Comparison of ENCODE assay signal across 8 cellular contexts in the genomic region with DNA sequence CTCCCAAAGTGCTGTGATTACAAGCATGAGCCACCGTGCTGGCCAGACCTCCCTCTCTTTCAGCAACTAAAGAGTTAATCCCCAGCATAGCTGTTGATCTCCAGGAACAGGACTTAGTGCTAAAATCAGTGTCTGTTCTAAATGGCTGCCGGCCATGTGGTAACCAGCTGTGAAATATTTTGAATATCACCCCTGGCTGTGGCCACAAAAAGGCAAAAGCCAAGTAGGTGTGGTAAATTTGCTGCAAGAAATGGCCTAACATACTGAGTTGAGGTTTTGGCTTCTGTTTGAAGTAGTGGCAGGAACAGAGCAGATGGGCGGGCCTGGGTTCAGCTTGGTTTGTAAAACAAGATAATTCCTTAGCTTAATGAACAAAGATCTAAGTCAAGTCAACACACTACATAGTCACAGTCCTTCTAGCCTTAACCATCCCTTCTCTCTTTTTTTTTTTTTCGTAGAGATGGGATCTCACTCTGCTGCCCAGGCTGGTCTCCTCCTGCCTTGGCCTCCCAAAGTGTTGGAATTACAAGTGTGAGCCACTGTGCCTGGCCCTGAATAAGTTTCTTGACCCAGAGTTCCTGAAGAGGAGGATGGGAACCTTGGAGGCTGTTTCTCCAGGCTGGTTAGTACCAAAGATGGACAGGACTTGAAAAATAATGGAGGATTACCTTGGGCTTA. TPM values are rescaled to one million over a fixed set of nuclear protein-coding genes. Genes with fewer than 3 reads are reported as not detected.
DNase-seq lines count a peak whose midpoint lies in the region; ATAC-seq and TF ChIP-seq lines count a peak whose summit lies in the region.

No MANE protein-coding gene starts in this region.

- no peak for TF ChIP-seq CTCF in astrocyte of the spinal cord (IDR thresholded peaks at IDR 0.05; ENCODE audit: low read depth, low read length)
- TF ChIP-seq CTCF in mesothelial cell of epicardium (IDR thresholded peaks at IDR 0.05; ENCODE audit: unreplicated experiment), result no peak

- H3K4me3 Mint-ChIP-seq in mesothelial cell of epicardium, result no peak overlapping the region

- H3K27ac Mint-ChIP-seq in mesothelial cell of epicardium, result peak overlapping the region; percentile 11

- peak; percentile 61 for DNase-seq in NK-92 treated with Interleukin-12 subunit alpha and Interleukin-12 subunit beta, amount 100 ng/mL, for 24 hours (lab: John Stamatoyannopoulos, UW)
- no peak for DNase-seq in NK-92 (lab: John Stamatoyannopoulos, UW; ENCODE audit: unreplicated experiment)
- peak; percentile 84 for DNase-seq in RPMI8226
- peak; percentile 97 for DNase-seq in astrocyte of the spinal cord (ENCODE audit: low read depth, low spot score)
- no peak for DNase-seq in mesothelial cell of epicardium (ENCODE audit: low spot score in 2 of 2, unreplicated experiment in 2 of 2)
- DNase-seq in NCI-H748 treated with DMSO at 0.1 percent for 48 hours (lab: John Stamatoyannopoulos, UW), result no peak
- DNase-seq in SKM-1 (lab: John Stamatoyannopoulos, UW; ENCODE audit: unreplicated experiment), result no peak

- H3K9me3 Mint-ChIP-seq in mesothelial cell of epicardium, result peaks cover 1% of the 10 kb centered on the region

- H3K27me3 Mint-ChIP-seq in mesothelial cell of epicardium (ENCODE audit: low read depth), result no peaks in the 10 kb centered on the region

- peaks cover 5% of the 10 kb centered on the region for H3K4me1 Mint-ChIP-seq in mesothelial cell of epicardium

- H3K36me3 Mint-ChIP-seq in mesothelial cell of epicardium, result no peaks in the 10 kb centered on the region

- in situ Hi-C loops in astrocyte of the spinal cord (cut with HindIII; ENCODE audit: low sequenced_read_pairs), result no loop called here

- no peak for ATAC-seq in HG03457 (IDR thresholded peaks at IDR 0.05; ENCODE audit: unreplicated experiment)

- no peak overlapping the region for H3K4me3 ChIP-seq in astrocyte of the spinal cord (ENCODE audit: low read depth, low read length)

RNA-seq across cellular contexts. Expression of gene AGFG2, which starts 22.7 kb away (rescaled TPM):
- total RNA-seq in mesothelial cell of epicardium, result 7.7 to 9.1 TPM (median 8.3 TPM) in 3 replicates

RNA-seq across cellular contexts. Expression of gene NYAP1, which starts 32.5 kb away (rescaled TPM):
- total RNA-seq in mesothelial cell of epicardium, result 8.2 to 8.5 TPM (median 8.4 TPM) in 3 replicates

RNA-seq across cellular contexts. Expression of gene TSC22D4, which starts 37.3 kb away (rescaled TPM):
- total RNA-seq in mesothelial cell of epicardium, result 50.5 to 52.7 TPM (median 52.4 TPM) in 3 replicates

RNA-seq across cellular contexts. Expression of gene SPACDR, which starts 52.2 kb away (rescaled TPM):
- total RNA-seq in mesothelial cell of epicardium, result 2.0 to 3.6 TPM (median 3.3 TPM) in 3 replicates

RNA-seq across cellular contexts. Expression of gene SAP25, which starts 57.4 kb away (rescaled TPM):
- 7.9 to 13.5 TPM (median 10.6 TPM) in 3 replicates for total RNA-seq in mesothelial cell of epicardium

Comparison
In these comparisons a context has a peak if more than half of its experiments do, and no peak if none do; other contexts are left out.
1. DNase-seq: peak in NK-92 treated with Interleukin-12 subunit alpha and Interleukin-12 subunit beta, amount 100 ng/mL, for 24 hours (single experiment), RPMI8226 (single experiment) and astrocyte of the spinal cord (single experiment); none in NK-92 (single experiment), mesothelial cell of epicardium (0 of 2), NCI-H748 treated with DMSO at 0.1 percent for 48 hours (single experiment) and SKM-1 (single experiment).